Comparison of ENCODE assay signal across 9 cellular contexts in the genomic region with DNA sequence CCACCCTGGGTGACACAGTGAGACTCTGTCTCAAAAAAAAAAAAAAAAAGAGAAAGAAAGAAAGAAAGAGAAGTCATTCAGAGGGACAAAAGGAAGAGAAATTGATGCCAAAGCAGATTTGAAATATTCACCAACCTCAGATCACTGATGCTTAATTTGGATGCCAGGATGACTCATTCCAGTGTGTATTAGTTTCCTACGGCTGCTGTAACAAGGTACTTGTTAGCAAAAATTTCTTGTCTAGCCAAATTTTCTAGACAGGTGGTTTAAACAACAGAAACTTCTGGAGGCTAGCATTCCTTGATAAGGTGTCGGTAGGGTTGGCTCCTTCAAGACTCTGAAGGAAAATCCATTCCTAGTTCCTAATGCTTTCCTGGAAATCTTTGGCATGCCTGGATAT. TPM values are rescaled to one million over a fixed set of nuclear protein-coding genes. Genes with fewer than 3 reads are reported as not detected.
"Had no signal": no experiment of that assay in that cellular context is flagged by ENCODE, and none has a peak within 500 bp of the region (broad histone marks: within the 10 kb centered on the region; RNA-seq: fewer than 3 reads in every experiment).

No MANE protein-coding gene starts in this region.

- ATAC-seq: GM12878 had no signal

- H3K4me3 ChIP-seq: GM12878 had no signal

- DNase-seq: GDM1, GF-D8 had no signal

- FAIRE-seq: G401.6, GM12878, GM12891, GM12892, GM18507, GM19239 had no signal

RNA-seq across cellular contexts. Expression of a gene that starts 42.1 kb away (rescaled TPM):
- total RNA-seq: G401 had no signal
